ENCODE assay signal across 8 cellular contexts in the genomic region with DNA sequence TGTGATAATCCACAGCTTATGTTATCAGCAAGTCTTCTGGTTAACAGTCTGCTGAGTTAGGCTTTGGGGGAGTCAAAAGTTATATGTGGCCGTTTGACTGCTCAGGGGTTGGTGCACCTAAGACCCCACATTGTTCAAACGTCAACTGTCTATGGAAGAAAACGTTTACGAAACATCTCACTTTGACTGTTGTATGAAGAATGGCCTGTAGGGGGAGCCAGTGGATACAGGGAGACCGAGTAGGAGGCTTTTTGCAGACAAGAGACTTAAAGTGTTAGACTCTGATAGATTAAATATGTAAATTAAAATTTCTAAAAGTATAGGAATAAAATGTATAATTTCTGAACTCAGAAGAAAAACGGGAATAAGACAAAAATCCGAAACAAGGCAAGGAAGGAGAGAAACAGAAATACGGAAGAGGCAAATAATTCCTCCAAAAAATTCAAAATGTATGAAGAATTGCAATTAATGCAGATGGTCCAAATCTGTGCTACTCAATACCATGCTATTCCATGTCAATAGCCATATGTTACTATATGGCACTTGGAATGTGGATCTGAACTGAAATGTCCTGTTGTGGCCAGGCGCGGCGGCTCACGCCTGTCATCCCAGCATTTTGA. TPM values are rescaled to one million over a fixed set of nuclear protein-coding genes. Genes with fewer than 3 reads are reported as not detected.
DNase-seq lines count a peak whose midpoint lies in the region; ATAC-seq and TF ChIP-seq lines count a peak whose summit lies in the region.

No MANE protein-coding gene starts in this region.

- TF ChIP-seq POLR2A in Peyer's patch (IDR thresholded peaks at IDR 0.05): no peak
- no peak for TF ChIP-seq POLR2A in suprapubic skin (IDR thresholded peaks at IDR 0.05)

- no peak overlapping the region for H3K23ac ChIP-seq in neuronal stem cell (ENCODE audit: low read depth, low read length, poor library complexity)

- no peak overlapping the region for H2BK120ac ChIP-seq in neuronal stem cell (ENCODE audit: low read depth, low read length)

- H2BK15ac ChIP-seq in neuronal stem cell (ENCODE audit: low read length): no peak overlapping the region

- H3K36me3 ChIP-seq in Peyer's patch: no peaks in the 10 kb centered on the region
- H3K36me3 ChIP-seq in neuronal stem cell (replicated peaks in 1 of 2; ENCODE audit: control insufficient read depth in 2 of 2, insufficient read depth in 2 of 2, low read length in 2 of 2): no peaks in the 10 kb centered on the region
- no peaks in the 10 kb centered on the region for H3K36me3 ChIP-seq in suprapubic skin

- H3K27me3 ChIP-seq in Peyer's patch (no peaks in the 10 kb centered on the region), neuronal stem cell (ENCODE audit: control insufficient read depth in 3 of 3, insufficient read depth in 3 of 3, low read depth in 1 of 3, low read length in 3 of 3) (no peaks in the 10 kb centered on the region), suprapubic skin (peaks cover 2% of the 10 kb centered on the region)

- no peak overlapping the region for H4K8ac ChIP-seq in neuronal stem cell (ENCODE audit: low read depth, low read length)

- H3K4me1 ChIP-seq in Peyer's patch (no peaks in the 10 kb centered on the region), neuronal stem cell (ENCODE audit: control insufficient read depth in 2 of 2, insufficient read depth in 1 of 2, low read depth in 1 of 2, low read length in 2 of 2) (no peaks in the 10 kb centered on the region), suprapubic skin (peaks cover 2% of the 10 kb centered on the region)

- no peak overlapping the region for H4K91ac ChIP-seq in neuronal stem cell (ENCODE audit: low read depth, low read length, poor library complexity)

- H2AK5ac ChIP-seq in neuronal stem cell (ENCODE audit: low read depth, low read length): no peak overlapping the region

- H3K79me1 ChIP-seq in neuronal stem cell (ENCODE audit: low read depth, low read length): no peaks in the 10 kb centered on the region

- H3K9me3 ChIP-seq in Peyer's patch: peaks cover 0 to 2% (median 0%) of the 10 kb centered on the region in 4 donors
- H3K9me3 ChIP-seq in neuronal stem cell (replicated peaks in 1 of 2; ENCODE audit: control insufficient read depth in 2 of 2, insufficient read depth in 1 of 2, low read depth in 1 of 2, low read length in 2 of 2): no peaks in the 10 kb centered on the region
- H3K9me3 ChIP-seq in suprapubic skin: no peaks in the 10 kb centered on the region

- no peak overlapping the region for H3K4me2 ChIP-seq in neuronal stem cell (ENCODE audit: insufficient read depth, low read length, poor library complexity, severe bottlenecking)

- no peak for ATAC-seq in GM18517 (IDR thresholded peaks at IDR 0.05; ENCODE audit: unreplicated experiment)

- no peak overlapping the region for H3K4ac ChIP-seq in neuronal stem cell (ENCODE audit: low read length)

- no CpG with 5 or more reads among the region's 12 CpGs for WGBS in neuronal stem cell (ENCODE audit: extremely low coverage in 2 of 2, insufficient read length in 2 of 2, insufficient replicate concordance in 1 of 2), 2 donors
- 42% methylated on average over 12 of the region's 12 CpGs for WGBS in suprapubic skin

- DNase-seq in DMS 273 treated with DMSO at 0.1 percent for 48 hours (lab: John Stamatoyannopoulos, UW) (peak; percentile 51), Peyer's patch (peak in 2 of 3 donors; percentile 90 to 93), fibroblast of pulmonary artery (ENCODE audit: low read depth) (peak; percentile 84), neuronal stem cell (ENCODE audit: low spot score) (peak; percentile 68), suprapubic skin (ENCODE audit: low spot score in 2 of 2) (peak in 1 of 2 donors; percentile 65)
- DNase-seq in Jurkat, Clone E6-1 (ENCODE audit: low read depth, low spot score): peak; percentile 86
- DNase-seq in activated T-cell treated with anti-CD3 and anti-CD28 coated beads, Interleukin-2, amount 50 U/mL, for 48 hours: peak; percentile 80

- H3K14ac ChIP-seq in neuronal stem cell (ENCODE audit: low read length): no peak overlapping the region

- H3K27ac ChIP-seq in Peyer's patch (no peak overlapping the region), neuronal stem cell (replicated peaks; ENCODE audit: low read length) (no peak overlapping the region), suprapubic skin (no peak overlapping the region)

- no peak for TF ChIP-seq EP300 in suprapubic skin (IDR thresholded peaks at IDR 0.05)

- H3K4me3 ChIP-seq in Jurkat, Clone E6-1 (ENCODE audit: low read length): no peak overlapping the region
- no peak overlapping the region for H3K4me3 ChIP-seq in Peyer's patch
- no peak overlapping the region for H3K4me3 ChIP-seq in fibroblast of pulmonary artery (replicated peaks; ENCODE audit: low read depth, low read length)
- no peak overlapping the region for H3K4me3 ChIP-seq in neuronal stem cell (ENCODE audit: low read length in 2 of 2)
- H3K4me3 ChIP-seq in suprapubic skin: no peak overlapping the region

- no peak overlapping the region for H3K9ac ChIP-seq in neuronal stem cell (ENCODE audit: low read depth, low read length, poor library complexity)

- peak; percentile 56 to 92 (median 86) for TF ChIP-seq CTCF in Peyer's patch (IDR thresholded peaks at IDR 0.05)
- peak; percentile 96 for TF ChIP-seq CTCF in fibroblast of pulmonary artery (IDR thresholded peaks at IDR 0.05; ENCODE audit: low read length, missing control alignments)
- peak; percentile 76 to 87 for TF ChIP-seq CTCF in suprapubic skin (IDR thresholded peaks at IDR 0.05)

- no peak overlapping the region for H2BK5ac ChIP-seq in neuronal stem cell (ENCODE audit: low read length)

- H2AFZ ChIP-seq in neuronal stem cell (ENCODE audit: low read length): no peak overlapping the region

- no peak overlapping the region for H2BK12ac ChIP-seq in neuronal stem cell (ENCODE audit: low read length)

- no peak overlapping the region for H3K18ac ChIP-seq in neuronal stem cell (ENCODE audit: low read length)

RNA-seq across cellular contexts. Expression of a gene that starts 37.8 kb away (rescaled TPM):
- 5.4 TPM for polyA plus RNA-seq in Jurkat, Clone E6-1 (2012; ENCODE audit: insufficient read depth, insufficient read length)
- 1 to 10 TPM; 1.7 to 2.7 (median 2.1) TPM for total RNA-seq in Peyer's patch
- not detected for polyA plus RNA-seq in neuronal stem cell (2013, experiment 1 of 2)
- polyA plus RNA-seq in neuronal stem cell (2013, experiment 2 of 2): under 0.01 TPM
- total RNA-seq in suprapubic skin: not detected

RNA-seq across cellular contexts. Expression of a gene that starts 41.2 kb away (rescaled TPM):
- polyA plus RNA-seq in Jurkat, Clone E6-1 (2012; ENCODE audit: insufficient read depth, insufficient read length): 7.2 TPM
- total RNA-seq in Peyer's patch (not detected), suprapubic skin (under 1 TPM in 1 of 4 donors, not detected in 3; 0.97 TPM)
- 0.88 TPM for polyA plus RNA-seq in neuronal stem cell (2013, experiment 1 of 2)
- 0.91 TPM for polyA plus RNA-seq in neuronal stem cell (2013, experiment 2 of 2)
